ENCODE assay signal across 11 cellular contexts in genomic region chr11:60844045-60844869, GRCh38. TPM values are rescaled to one million over a fixed set of nuclear protein-coding genes. Genes with fewer than 3 reads are reported as not detected.
DNase-seq lines count a peak whose midpoint lies in the region; ATAC-seq, FAIRE-seq and TF ChIP-seq lines count a peak whose summit lies in the region.
"Had no signal": no experiment of that assay in that cellular context is flagged by ENCODE, and none has a peak within 500 bp of the region (broad histone marks: within the 10 kb centered on the region; RNA-seq: fewer than 3 reads in every experiment).

No MANE protein-coding gene starts in this region.

- no peaks in the 10 kb centered on the region for H3K27me3 Mint-ChIP-seq in mesothelial cell of epicardium (ENCODE audit: low read depth)

- TF ChIP-seq CTCF in AG10803 (conservative IDR thresholded peaks at IDR 0.05; ENCODE audit: low read length) (no peak), K562 (IDR thresholded peaks at IDR 0.05 in 2 of 3, conservative IDR thresholded peaks at IDR 0.05 in 1 of 3; ENCODE audit: insufficient read depth in 2 of 3, low read depth in 1 of 3, low read length in 3 of 3) (no peak), mesothelial cell of epicardium (IDR thresholded peaks at IDR 0.05; ENCODE audit: unreplicated experiment) (no peak), testis (IDR thresholded peaks at IDR 0.05) (no peak), ascending aorta (IDR thresholded peaks at IDR 0.05) (no peak)

- no TSS peak for BruUV-seq in K562 (replicated peaks; lab: Mats Ljungman, UMichigan)

- H3K4me3 ChIP-seq in AG10803 (ENCODE audit: low read length) (peak overlapping the region; percentile 94), HUES64 (ENCODE audit: low read length) (peak overlapping the region; percentile 82), K562 (peak overlapping the region; percentile 74), testis (no peak overlapping the region), ascending aorta (peak overlapping the region in 1 of 2 donors; percentile 94)

- peak overlapping the region; percentile 84 for H3K4me3 Mint-ChIP-seq in mesothelial cell of epicardium

- peak; percentile 8 for DNase-seq in AG10803 (ENCODE audit: low read depth)
- DNase-seq in K562 (ENCODE audit: extremely low read depth in 1 of 4, low spot score in 3 of 4), result peak; percentile 42 to 52 (median 45)
- no peak for DNase-seq in mesothelial cell of epicardium (ENCODE audit: low spot score in 2 of 2, unreplicated experiment in 2 of 2)
- DNase-seq in NCI-H2107 treated with DMSO at 0.1 percent for 48 hours (lab: John Stamatoyannopoulos, UW; ENCODE audit: unreplicated experiment), result no peak
- no peak for DNase-seq in testis
- DNase-seq in ascending aorta (ENCODE audit: low spot score in 2 of 2), result no peak

- H3K9me3 ChIP-seq in HUES64 (ENCODE audit: insufficient read depth, low read depth, low read length) (no peaks in the 10 kb centered on the region), K562 (replicated peaks; ENCODE audit: control insufficient read depth, insufficient read depth, low read depth, low read length) (no peaks in the 10 kb centered on the region), testis (no peaks in the 10 kb centered on the region), ascending aorta (no peaks in the 10 kb centered on the region)

- H3K9me1 ChIP-seq in K562 (ENCODE audit: control insufficient read depth, insufficient read depth, low read length), result peaks cover 3% of the 10 kb centered on the region

- intact Hi-C loops in K562 (cut with micrococcal nuclease), result no loop called here
- intact Hi-C loops in testis (cut with DNase I; ENCODE audit: low total_unique reads), result no loop called here
- intact Hi-C loops in ascending aorta (cut with DNase I), result loop anchor here (5.0 kb wide), 1 partner anchor 318 kb away; the partner anchor contains the start of gene VPS37C

- POLR2A ChIA-PET in K562 (lab: Yijun Ruan, JAX), result interaction anchor here (0.6 to 0.9 kb wide), 3 partner anchors 11 to 222 kb away, joined by 3 to 4 read pairs (median 4); no protein-coding TSS in a partner anchor

- TF ChIP-seq EP300 in K562 (IDR thresholded peaks at IDR 0.05; ENCODE audit: low read length), result no peak

- no peak for TF ChIP-seq RAD21 in K562 (CRISPR knock-in tag; conservative IDR thresholded peaks at IDR 0.05 in 1 of 2, IDR thresholded peaks at IDR 0.05 in 1 of 2)

- H3K9ac ChIP-seq in HUES64 (ENCODE audit: low read depth, low read length) (no peak overlapping the region), K562 (ENCODE audit: insufficient read depth in 1 of 2, low read depth in 2 of 2, low read length in 2 of 2) (peak overlapping the region; percentile 81 to 98)

- H3K4me2 ChIP-seq in K562 (ENCODE audit: insufficient read depth, low read length), result peak overlapping the region; percentile 89

- no peaks in the 10 kb centered on the region for H3K27me3 ChIP-seq in HUES64 (ENCODE audit: insufficient read depth, low read length)
- no peaks in the 10 kb centered on the region for H3K27me3 ChIP-seq in K562 (ENCODE audit: control insufficient read depth in 2 of 2, insufficient read depth in 2 of 2, low read length in 2 of 2)
- H3K27me3 ChIP-seq in testis, result no peaks in the 10 kb centered on the region
- H3K27me3 ChIP-seq in ascending aorta, result no peaks in the 10 kb centered on the region

- H3K27ac ChIP-seq in HUES64 (ENCODE audit: low read depth, low read length) (no peak overlapping the region), K562 (ENCODE audit: extremely low read depth, low read depth, low read length) (no peak overlapping the region; the same call in 2 of the 3 replicates), testis (no peak overlapping the region), ascending aorta (no peak overlapping the region)

- peaks cover 48% of the 10 kb centered on the region for H3K4me1 Mint-ChIP-seq in mesothelial cell of epicardium

- WGBS in HUES64, result 80% methylated on average over 10 of the region's 10 CpGs
- WGBS in K562 (ENCODE audit: insufficient coverage, low coverage, missing lambda C conversion rate), result 13% methylated on average over 10 of the region's 10 CpGs
- 60 to 69% methylated on average over 10 of the region's 10 CpGs for WGBS in testis, 2 donors

- CTCF ChIA-PET in K562 (lab: Yijun Ruan, JAX; ENCODE audit: low intra/inter-chr PET ratio), result no interaction called here

- H3K79me2 ChIP-seq in K562 (ENCODE audit: control insufficient read depth, insufficient read depth, low read length), result peaks cover 55% of the 10 kb centered on the region

- no peak overlapping the region for H2AFZ ChIP-seq in K562 (ENCODE audit: low read depth, low read length)

- TF ChIP-seq POLR2A in K562 (conservative IDR thresholded peaks at IDR 0.05) (no peak), testis (IDR thresholded peaks at IDR 0.05) (no peak)

- peak; percentile 15 for FAIRE-seq in K562 (lab: Jason Lieb, UNC)
- FAIRE-seq: GM18507, urothelium cell line had no signal

- H3K27ac Mint-ChIP-seq in mesothelial cell of epicardium, result no peak overlapping the region

- in situ Hi-C loops in K562 (cut with MboI), result no loop called here

- no peaks in the 10 kb centered on the region for H3K9me3 Mint-ChIP-seq in mesothelial cell of epicardium

- peaks cover 3% of the 10 kb centered on the region; the same call in 1 of the 2 replicates for H4K20me1 ChIP-seq in K562 (replicated peaks; ENCODE audit: control insufficient read depth, insufficient read depth, low read length)

- H3K36me3 Mint-ChIP-seq in mesothelial cell of epicardium, result peaks cover 5% of the 10 kb centered on the region

- H3K4me1 ChIP-seq in HUES64 (ENCODE audit: insufficient read depth, low read length) (peaks cover 16% of the 10 kb centered on the region; the same call in 1 of the 2 replicates), K562 (replicated peaks in 1 of 2; ENCODE audit: control insufficient read depth in 2 of 2, insufficient read depth in 2 of 2, low read length in 2 of 2) (peaks cover 24 to 49% of the 10 kb centered on the region in 2 experiments), testis (peaks cover 32% of the 10 kb centered on the region), ascending aorta (peaks cover 19 to 24% of the 10 kb centered on the region in 2 donors)

- peaks cover 35% of the 10 kb centered on the region for H3K36me3 ChIP-seq in HUES64 (ENCODE audit: insufficient read depth, low read length)
- H3K36me3 ChIP-seq in K562 (ENCODE audit: control insufficient read depth, insufficient read depth, low read length), result peaks cover 47% of the 10 kb centered on the region
- H3K36me3 ChIP-seq in testis (ENCODE audit: low read depth, missing control alignments), result no peaks in the 10 kb centered on the region
- H3K36me3 ChIP-seq in ascending aorta, result peaks cover 6 to 17% of the 10 kb centered on the region in 2 donors

- ATAC-seq in K562 (peak; percentile 33), HG03108 (IDR thresholded peaks at IDR 0.05; ENCODE audit: unreplicated experiment) (no peak)

RNA-seq across cellular contexts. Expression of gene CCDC86, which starts 2.3 kb away (rescaled TPM):
- polyA plus RNA-seq in HUES64 (2013, experiment 1 of 2), result 62.1 TPM
- 52.6 TPM for polyA plus RNA-seq in HUES64 (2013, experiment 2 of 2)
- total RNA-seq in K562 (2011; cell fraction: chromatin; rRNA removed; ENCODE audit: low replicate concordance), result 6.7 and 23.4 TPM in 2 replicates
- 23.4 and 23.5 TPM in 2 replicates for total RNA-seq in K562 (2011; cell fraction: nucleolus; rRNA removed)
- total RNA-seq in K562 (2011; cell fraction: nucleoplasm; rRNA removed), result 19.3 and 27.0 TPM in 2 replicates
- 85.1 and 104 TPM in 2 replicates for total RNA-seq in K562 (2014; rRNA removed)
- total RNA-seq in K562 (2014; rRNA removed; fragmentation: Illumina TruSeq; extraction: Trizol), result 7.3 and 8.6 TPM in 2 replicates
- total RNA-seq in K562 (2015; rRNA removed; fragmentation: Illumina TruSeq; extraction: Trizol), result 19.8 and 23.1 TPM in 2 replicates
- total RNA-seq in K562 (2021), result 102 and 114 TPM in 2 replicates
- 25.2 and 34.9 TPM in 2 replicates for polyA plus RNA-seq in K562 (2011; rRNA removed)
- 24.0 and 47.9 TPM in 2 replicates for polyA plus RNA-seq in K562 (2011; cell fraction: cytosol; rRNA removed)
- 132 and 234 TPM in 2 replicates for polyA plus RNA-seq in K562 (2011; cell fraction: nucleus; rRNA removed)
- 34.4 and 105 TPM in 2 replicates for polyA plus RNA-seq in K562 (2012)
- polyA plus RNA-seq in K562 (2014; fragmentation: Illumina TruSeq; extraction: Trizol), result 90.5 and 97.8 TPM in 2 replicates
- polyA plus RNA-seq in K562 (2014; fragmentation: Nextera tagmentation; extraction: Ambion mirVana), result 1 to 10 TPM; 4.6 to 6.4 TPM
- polyA plus RNA-seq in K562 (2014; rRNA removed), result 76.8 and 80.6 TPM in 2 replicates
- 13.3 and 14.0 TPM in 2 replicates for polyA minus RNA-seq in K562 (2011; rRNA and poly(A)+ RNA removed)
- polyA minus RNA-seq in K562 (2011; cell fraction: cytosol; rRNA and poly(A)+ RNA removed), result 18.8 and 22.2 TPM in 2 replicates
- polyA minus RNA-seq in K562 (2011; cell fraction: nucleus; rRNA and poly(A)+ RNA removed), result 28.7 and 29.6 TPM in 2 replicates
- 22.5 to 23.2 TPM (median 22.6 TPM) in 3 replicates for total RNA-seq in mesothelial cell of epicardium
- 10 to 100 TPM; 60.7 to 64.7 TPM for total RNA-seq in testis
- polyA plus RNA-seq in testis (ENCODE audit: insufficient read depth, low read depth, low replicate concordance), result 134 TPM
- total RNA-seq in ascending aorta, result 16.0 TPM

RNA-seq across cellular contexts. Expression of gene PTGDR2, which starts 11.5 kb away (rescaled TPM):
- 0.10 TPM for polyA plus RNA-seq in HUES64 (2013, experiment 1 of 2)
- 0.13 TPM for polyA plus RNA-seq in HUES64 (2013, experiment 2 of 2)
- total RNA-seq in K562 (2011; cell fraction: chromatin; rRNA removed; ENCODE audit: low replicate concordance), result 3.5 and 11.1 TPM in 2 replicates
- total RNA-seq in K562 (2011; cell fraction: nucleolus; rRNA removed), result 9.9 and 14.3 TPM in 2 replicates
- 7.9 and 10.4 TPM in 2 replicates for total RNA-seq in K562 (2011; cell fraction: nucleoplasm; rRNA removed)
- total RNA-seq in K562 (2014; rRNA removed) (1.9 and 2.5 TPM in 2 replicates), K562 (2014; rRNA removed; fragmentation: Illumina TruSeq; extraction: Trizol) (0.64 and 0.80 TPM in 2 replicates), K562 (2015; rRNA removed; fragmentation: Illumina TruSeq; extraction: Trizol) (0.87 and 1.1 TPM in 2 replicates), K562 (2021) (2.6 and 3.0 TPM in 2 replicates), mesothelial cell of epicardium (0.60 to 0.75 TPM (median 0.71 TPM) in 3 replicates), testis (1 to 10 TPM in 1 of 2 donors, under 1 TPM in 1; 0.81 to 1.5 TPM), ascending aorta (not detected)
- polyA plus RNA-seq in K562 (2011; rRNA removed) (1.7 and 1.9 TPM in 2 replicates), K562 (2014; fragmentation: Illumina TruSeq; extraction: Trizol) (1.6 TPM in 2 replicates), K562 (2014; fragmentation: Nextera tagmentation; extraction: Ambion mirVana) (under 1 TPM; 0.51 to 0.55 TPM), K562 (2014; rRNA removed) (0.82 and 1.9 TPM in 2 replicates), testis (ENCODE audit: insufficient read depth, low read depth, low replicate concordance) (0.28 TPM)
- polyA plus RNA-seq in K562 (2011; cell fraction: cytosol; rRNA removed), result 1.8 and 5.9 TPM in 2 replicates
- 2.1 and 3.4 TPM in 2 replicates for polyA plus RNA-seq in K562 (2011; cell fraction: nucleus; rRNA removed)
- polyA plus RNA-seq in K562 (2012), result 5.2 and 7.0 TPM in 2 replicates
- polyA minus RNA-seq in K562 (2011; rRNA and poly(A)+ RNA removed), result 2.3 and 3.8 TPM in 2 replicates
- polyA minus RNA-seq in K562 (2011; cell fraction: cytosol; rRNA and poly(A)+ RNA removed), result 3.7 and 4.8 TPM in 2 replicates
- polyA minus RNA-seq in K562 (2011; cell fraction: nucleus; rRNA and poly(A)+ RNA removed), result 2.3 and 2.7 TPM in 2 replicates

RNA-seq across cellular contexts. Expression of gene ZP1, which starts 23.1 kb away (rescaled TPM):
- polyA plus RNA-seq in HUES64 (2013, experiment 1 of 2), result not detected
- not detected for polyA plus RNA-seq in HUES64 (2013, experiment 2 of 2)
- total RNA-seq in K562 (2011; cell fraction: chromatin; rRNA removed; ENCODE audit: low replicate concordance), result not detected in 2 replicates
- total RNA-seq in K562 (2011; cell fraction: nucleolus; rRNA removed), result not detected in 2 replicates
- total RNA-seq in K562 (2011; cell fraction: nucleoplasm; rRNA removed), result not detected in 2 replicates
- total RNA-seq in K562 (2014; rRNA removed) (not detected in 2 replicates), K562 (2014; rRNA removed; fragmentation: Illumina TruSeq; extraction: Trizol) (not detected in 2 replicates), K562 (2015; rRNA removed; fragmentation: Illumina TruSeq; extraction: Trizol) (not detected in 2 replicates), K562 (2021) (not detected in 2 replicates), mesothelial cell of epicardium (0.16 to 0.31 TPM in 2 of 3 replicates, not detected in the other), testis (1 to 10 TPM; 3.5 to 4.0 TPM), ascending aorta (not detected)
- polyA plus RNA-seq in K562 (2011; rRNA removed) (0.11 and 0.12 TPM in 2 replicates), K562 (2014; fragmentation: Illumina TruSeq; extraction: Trizol) (not detected in 2 replicates), K562 (2014; fragmentation: Nextera tagmentation; extraction: Ambion mirVana) (not detected), K562 (2014; rRNA removed) (0.15 TPM in 1 of 2 replicates, not detected in the other), testis (ENCODE audit: insufficient read depth, low read depth, low replicate concordance) (11.2 TPM)
- 0.04 and 0.66 TPM in 2 replicates for polyA plus RNA-seq in K562 (2011; cell fraction: cytosol; rRNA removed)
- polyA plus RNA-seq in K562 (2011; cell fraction: nucleus; rRNA removed), result 0.70 and 0.72 TPM in 2 replicates
- polyA plus RNA-seq in K562 (2012), result 0.08 TPM in 1 of 2 replicates, not detected in the other
- polyA minus RNA-seq in K562 (2011; rRNA and poly(A)+ RNA removed), result not detected in 2 replicates
- not detected in 2 replicates for polyA minus RNA-seq in K562 (2011; cell fraction: cytosol; rRNA and poly(A)+ RNA removed)
- polyA minus RNA-seq in K562 (2011; cell fraction: nucleus; rRNA and poly(A)+ RNA removed), result 0.56 TPM in 1 of 2 replicates, not detected in the other
- total RNA-seq: lung microvascular endothelial cell had no signal

RNA-seq across cellular contexts. Expression of gene MS4A10, which starts 59.1 kb away (rescaled TPM):
- polyA plus RNA-seq in HUES64 (2013, experiment 1 of 2), result not detected
- polyA plus RNA-seq in HUES64 (2013, experiment 2 of 2), result not detected
- total RNA-seq in K562 (2011; cell fraction: chromatin; rRNA removed; ENCODE audit: low replicate concordance), result not detected in 2 replicates
- not detected in 2 replicates for total RNA-seq in K562 (2011; cell fraction: nucleolus; rRNA removed)
- not detected in 2 replicates for total RNA-seq in K562 (2011; cell fraction: nucleoplasm; rRNA removed)
- total RNA-seq in K562 (2014; rRNA removed), result not detected in 2 replicates
- not detected in 2 replicates for total RNA-seq in K562 (2014; rRNA removed; fragmentation: Illumina TruSeq; extraction: Trizol)
- not detected in 2 replicates for total RNA-seq in K562 (2015; rRNA removed; fragmentation: Illumina TruSeq; extraction: Trizol)
- total RNA-seq in K562 (2021), result not detected in 2 replicates
- not detected in 2 replicates for polyA plus RNA-seq in K562 (2011; rRNA removed)
- polyA plus RNA-seq in K562 (2011; cell fraction: cytosol; rRNA removed), result not detected in 2 replicates
- not detected in 2 replicates for polyA plus RNA-seq in K562 (2011; cell fraction: nucleus; rRNA removed)
- not detected in 2 replicates for polyA plus RNA-seq in K562 (2012)
- not detected in 2 replicates for polyA plus RNA-seq in K562 (2014; fragmentation: Illumina TruSeq; extraction: Trizol)
- not detected for polyA plus RNA-seq in K562 (2014; fragmentation: Nextera tagmentation; extraction: Ambion mirVana)
- not detected in 2 replicates for polyA plus RNA-seq in K562 (2014; rRNA removed)
- not detected in 2 replicates for polyA minus RNA-seq in K562 (2011; rRNA and poly(A)+ RNA removed)
- not detected in 2 replicates for polyA minus RNA-seq in K562 (2011; cell fraction: cytosol; rRNA and poly(A)+ RNA removed)
- polyA minus RNA-seq in K562 (2011; cell fraction: nucleus; rRNA and poly(A)+ RNA removed), result not detected in 2 replicates
- not detected in 3 replicates for total RNA-seq in mesothelial cell of epicardium
- total RNA-seq in testis, result under 1 TPM in 1 of 2 donors, not detected in 1; 0.25 TPM
- not detected for polyA plus RNA-seq in testis (ENCODE audit: insufficient read depth, low read depth, low replicate concordance)
- not detected for total RNA-seq in ascending aorta
- total RNA-seq: lung microvascular endothelial cell had no signal

Comparison
In these comparisons a context has a peak if more than half of its experiments do, and no peak if none do; other contexts are left out.
1. DNase-seq: peak in AG10803 (single experiment) and K562 (4 of 4); none in mesothelial cell of epicardium (0 of 2), NCI-H2107 treated with DMSO at 0.1 percent for 48 hours (single experiment), testis (single experiment) and ascending aorta (0 of 2).
2. H3K4me3 ChIP-seq: peak in AG10803 (single experiment), HUES64 (single experiment) and K562 (single experiment); none in testis (0 of 2).